Comparison of ENCODE assay signal across 1 cellular context in the genomic region with DNA sequence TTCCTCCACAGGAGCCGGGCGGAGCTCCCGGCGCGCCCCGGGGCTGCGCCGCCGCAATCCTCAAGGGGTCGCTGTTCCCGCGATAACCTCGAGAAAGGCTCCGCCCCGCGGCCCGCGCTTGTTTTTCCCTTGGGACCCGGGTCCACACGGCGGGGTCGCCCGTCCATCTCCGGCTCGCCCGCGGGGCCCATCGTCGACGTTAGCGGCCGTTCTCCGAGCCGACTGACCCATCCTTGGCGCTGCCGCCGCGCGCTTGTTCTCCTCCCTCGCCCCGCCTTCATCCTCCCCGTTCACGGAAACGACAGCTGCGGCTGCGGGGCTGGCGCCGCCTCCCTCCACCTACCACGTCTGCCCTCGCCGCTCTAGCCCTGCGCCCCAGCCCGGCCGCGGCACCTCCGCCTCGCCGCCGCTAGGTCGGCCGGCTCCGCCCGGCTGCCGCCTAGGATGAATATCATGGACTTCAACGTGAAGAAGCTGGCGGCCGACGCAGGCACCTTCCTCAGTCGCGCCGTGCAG.
A peak's percentile ranks its signal among the peaks of the same experiment; 100 is the strongest.
TF ChIP-seq lines count a peak whose summit lies in the region.

SH3GLB1 (plus strand) TSS at position 121 of the 516 bp plus-strand sequence; CDS start at position 445, 324 bp downstream.

TF ChIP-seq in HepG2, 621 proteins besides CTCF, POLR2A, EP300 and RAD21 (continued from another document and continues in another):
- TF ChIP-seq, protein P1, sequence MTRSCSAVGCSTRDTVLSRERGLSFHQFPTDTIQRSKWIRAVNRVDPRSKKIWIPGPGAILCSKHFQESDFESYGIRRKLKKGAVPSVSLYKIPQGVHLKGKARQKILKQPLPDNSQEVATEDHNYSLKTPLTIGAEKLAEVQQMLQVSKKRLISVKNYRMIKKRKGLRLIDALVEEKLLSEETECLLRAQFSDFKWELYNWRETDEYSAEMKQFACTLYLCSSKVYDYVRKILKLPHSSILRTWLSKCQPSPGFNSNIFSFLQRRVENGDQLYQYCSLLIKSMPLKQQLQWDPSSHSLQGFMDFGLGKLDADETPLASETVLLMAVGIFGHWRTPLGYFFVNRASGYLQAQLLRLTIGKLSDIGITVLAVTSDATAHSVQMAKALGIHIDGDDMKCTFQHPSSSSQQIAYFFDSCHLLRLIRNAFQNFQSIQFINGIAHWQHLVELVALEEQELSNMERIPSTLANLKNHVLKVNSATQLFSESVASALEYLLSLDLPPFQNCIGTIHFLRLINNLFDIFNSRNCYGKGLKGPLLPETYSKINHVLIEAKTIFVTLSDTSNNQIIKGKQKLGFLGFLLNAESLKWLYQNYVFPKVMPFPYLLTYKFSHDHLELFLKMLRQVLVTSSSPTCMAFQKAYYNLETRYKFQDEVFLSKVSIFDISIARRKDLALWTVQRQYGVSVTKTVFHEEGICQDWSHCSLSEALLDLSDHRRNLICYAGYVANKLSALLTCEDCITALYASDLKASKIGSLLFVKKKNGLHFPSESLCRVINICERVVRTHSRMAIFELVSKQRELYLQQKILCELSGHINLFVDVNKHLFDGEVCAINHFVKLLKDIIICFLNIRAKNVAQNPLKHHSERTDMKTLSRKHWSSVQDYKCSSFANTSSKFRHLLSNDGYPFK (CRISPR knock-in tag; IDR thresholded peaks at IDR 0.05; ENCODE audit: borderline replicate concordance): peak; percentile 67; the same call in 1 of the 2 replicates
- TF ChIP-seq ERF (CRISPR knock-in tag; IDR thresholded peaks at IDR 0.05): no peak; the same call in none of the 2 replicates
- TF ChIP-seq CC2D1A (CRISPR knock-in tag; IDR thresholded peaks at IDR 0.05): no peak
- TF ChIP-seq CBX2 (IDR thresholded peaks at IDR 0.05; ENCODE audit: low read depth, low read length): no peak
- 0 out of 2 replicates have a peak, but pooled peaks have one; percentile 19 for TF ChIP-seq CBX2 (CRISPR knock-in tag; IDR thresholded peaks at IDR 0.05; ENCODE audit: low read depth)
- TF ChIP-seq ZNF598 (CRISPR knock-in tag; IDR thresholded peaks at IDR 0.05; ENCODE audit: borderline replicate concordance): no peak
- TF ChIP-seq ZNF703 (CRISPR knock-in tag; IDR thresholded peaks at IDR 0.05; ENCODE audit: borderline replicate concordance): no peak
- no peak for TF ChIP-seq PREB (CRISPR knock-in tag; IDR thresholded peaks at IDR 0.05)
- TF ChIP-seq, protein P2, sequence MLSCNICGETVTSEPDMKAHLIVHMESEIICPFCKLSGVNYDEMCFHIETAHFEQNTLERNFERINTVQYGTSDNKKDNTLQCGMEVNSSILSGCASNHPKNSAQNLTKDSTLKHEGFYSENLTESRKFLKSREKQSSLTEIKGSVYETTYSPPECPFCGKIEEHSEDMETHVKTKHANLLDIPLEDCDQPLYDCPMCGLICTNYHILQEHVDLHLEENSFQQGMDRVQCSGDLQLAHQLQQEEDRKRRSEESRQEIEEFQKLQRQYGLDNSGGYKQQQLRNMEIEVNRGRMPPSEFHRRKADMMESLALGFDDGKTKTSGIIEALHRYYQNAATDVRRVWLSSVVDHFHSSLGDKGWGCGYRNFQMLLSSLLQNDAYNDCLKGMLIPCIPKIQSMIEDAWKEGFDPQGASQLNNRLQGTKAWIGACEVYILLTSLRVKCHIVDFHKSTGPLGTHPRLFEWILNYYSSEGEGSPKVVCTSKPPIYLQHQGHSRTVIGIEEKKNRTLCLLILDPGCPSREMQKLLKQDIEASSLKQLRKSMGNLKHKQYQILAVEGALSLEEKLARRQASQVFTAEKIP (CRISPR knock-in tag; IDR thresholded peaks at IDR 0.05; ENCODE audit: borderline replicate concordance): no peak
- no peak for TF ChIP-seq ZNF230 (CRISPR knock-in tag; IDR thresholded peaks at IDR 0.05)
- peak; percentile 46; the same call in 1 of the 2 replicates for TF ChIP-seq YEATS2 (CRISPR knock-in tag; IDR thresholded peaks at IDR 0.05; ENCODE audit: borderline replicate concordance)
- TF ChIP-seq ZNF274 (CRISPR knock-in tag; IDR thresholded peaks at IDR 0.05): no peak
- TF ChIP-seq BCL3 (CRISPR knock-in tag; IDR thresholded peaks at IDR 0.05): peak; percentile 32; the same call in 1 of the 2 replicates
- TF ChIP-seq ESRRA (CRISPR knock-in tag; IDR thresholded peaks at IDR 0.05; ENCODE audit: low read depth): peak; percentile 15
- TF ChIP-seq MTA1 (CRISPR knock-in tag; IDR thresholded peaks at IDR 0.05; ENCODE audit: borderline replicate concordance): no peak
- no peak for TF ChIP-seq GATA4 (IDR thresholded peaks at IDR 0.05; ENCODE audit: borderline replicate concordance, low read depth)
- TF ChIP-seq SNAI1 (CRISPR knock-in tag; IDR thresholded peaks at IDR 0.05; ENCODE audit: borderline replicate concordance): peak; percentile 81; the same call in 1 of the 2 replicates
- peak; percentile 47 for TF ChIP-seq TEAD3 (CRISPR knock-in tag; optimal IDR thresholded peaks at IDR 0.05; ENCODE audit: borderline replicate concordance)
- TF ChIP-seq MEIS1 (CRISPR knock-in tag; IDR thresholded peaks at IDR 0.05; ENCODE audit: borderline replicate concordance): peak; percentile 33; the same call in 1 of the 2 replicates
- TF ChIP-seq, protein P3, sequence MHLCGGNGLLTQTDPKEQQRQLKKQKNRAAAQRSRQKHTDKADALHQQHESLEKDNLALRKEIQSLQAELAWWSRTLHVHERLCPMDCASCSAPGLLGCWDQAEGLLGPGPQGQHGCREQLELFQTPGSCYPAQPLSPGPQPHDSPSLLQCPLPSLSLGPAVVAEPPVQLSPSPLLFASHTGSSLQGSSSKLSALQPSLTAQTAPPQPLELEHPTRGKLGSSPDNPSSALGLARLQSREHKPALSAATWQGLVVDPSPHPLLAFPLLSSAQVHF (CRISPR knock-in tag; IDR thresholded peaks at IDR 0.05): no peak
- TF ChIP-seq, protein P4, sequence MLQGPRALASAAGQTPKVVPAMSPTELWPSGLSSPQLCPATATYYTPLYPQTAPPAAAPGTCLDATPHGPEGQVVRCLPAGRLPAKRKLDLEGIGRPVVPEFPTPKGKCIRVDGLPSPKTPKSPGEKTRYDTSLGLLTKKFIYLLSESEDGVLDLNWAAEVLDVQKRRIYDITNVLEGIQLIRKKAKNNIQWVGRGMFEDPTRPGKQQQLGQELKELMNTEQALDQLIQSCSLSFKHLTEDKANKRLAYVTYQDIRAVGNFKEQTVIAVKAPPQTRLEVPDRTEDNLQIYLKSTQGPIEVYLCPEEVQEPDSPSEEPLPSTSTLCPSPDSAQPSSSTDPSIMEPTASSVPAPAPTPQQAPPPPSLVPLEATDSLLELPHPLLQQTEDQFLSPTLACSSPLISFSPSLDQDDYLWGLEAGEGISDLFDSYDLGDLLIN (CRISPR knock-in tag; IDR thresholded peaks at IDR 0.05; ENCODE audit: borderline replicate concordance): no peak
- 0 out of 2 replicates have a peak, but pooled peaks have one; percentile 70 for TF ChIP-seq ZNF317 (CRISPR knock-in tag; IDR thresholded peaks at IDR 0.05)
- no peak for TF ChIP-seq MTA3 (CRISPR knock-in tag; IDR thresholded peaks at IDR 0.05)
- TF ChIP-seq, protein P5, sequence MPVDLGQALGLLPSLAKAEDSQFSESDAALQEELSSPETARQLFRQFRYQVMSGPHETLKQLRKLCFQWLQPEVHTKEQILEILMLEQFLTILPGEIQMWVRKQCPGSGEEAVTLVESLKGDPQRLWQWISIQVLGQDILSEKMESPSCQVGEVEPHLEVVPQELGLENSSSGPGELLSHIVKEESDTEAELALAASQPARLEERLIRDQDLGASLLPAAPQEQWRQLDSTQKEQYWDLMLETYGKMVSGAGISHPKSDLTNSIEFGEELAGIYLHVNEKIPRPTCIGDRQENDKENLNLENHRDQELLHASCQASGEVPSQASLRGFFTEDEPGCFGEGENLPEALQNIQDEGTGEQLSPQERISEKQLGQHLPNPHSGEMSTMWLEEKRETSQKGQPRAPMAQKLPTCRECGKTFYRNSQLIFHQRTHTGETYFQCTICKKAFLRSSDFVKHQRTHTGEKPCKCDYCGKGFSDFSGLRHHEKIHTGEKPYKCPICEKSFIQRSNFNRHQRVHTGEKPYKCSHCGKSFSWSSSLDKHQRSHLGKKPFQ (CRISPR knock-in tag; IDR thresholded peaks at IDR 0.05; ENCODE audit: insufficient replicate concordance): no peak
- no peak for TF ChIP-seq GZF1 (CRISPR knock-in tag; IDR thresholded peaks at IDR 0.05)
- TF ChIP-seq, protein P6, sequence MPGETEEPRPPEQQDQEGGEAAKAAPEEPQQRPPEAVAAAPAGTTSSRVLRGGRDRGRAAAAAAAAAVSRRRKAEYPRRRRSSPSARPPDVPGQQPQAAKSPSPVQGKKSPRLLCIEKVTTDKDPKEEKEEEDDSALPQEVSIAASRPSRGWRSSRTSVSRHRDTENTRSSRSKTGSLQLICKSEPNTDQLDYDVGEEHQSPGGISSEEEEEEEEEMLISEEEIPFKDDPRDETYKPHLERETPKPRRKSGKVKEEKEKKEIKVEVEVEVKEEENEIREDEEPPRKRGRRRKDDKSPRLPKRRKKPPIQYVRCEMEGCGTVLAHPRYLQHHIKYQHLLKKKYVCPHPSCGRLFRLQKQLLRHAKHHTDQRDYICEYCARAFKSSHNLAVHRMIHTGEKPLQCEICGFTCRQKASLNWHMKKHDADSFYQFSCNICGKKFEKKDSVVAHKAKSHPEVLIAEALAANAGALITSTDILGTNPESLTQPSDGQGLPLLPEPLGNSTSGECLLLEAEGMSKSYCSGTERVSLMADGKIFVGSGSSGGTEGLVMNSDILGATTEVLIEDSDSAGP (CRISPR knock-in tag; IDR thresholded peaks at IDR 0.05; ENCODE audit: borderline replicate concordance): peak; percentile 86
- no peak for TF ChIP-seq ZNF557 (CRISPR knock-in tag; IDR thresholded peaks at IDR 0.05)
- TF ChIP-seq, protein P7, sequence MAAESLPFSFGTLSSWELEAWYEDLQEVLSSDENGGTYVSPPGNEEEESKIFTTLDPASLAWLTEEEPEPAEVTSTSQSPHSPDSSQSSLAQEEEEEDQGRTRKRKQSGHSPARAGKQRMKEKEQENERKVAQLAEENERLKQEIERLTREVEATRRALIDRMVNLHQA (CRISPR knock-in tag; IDR thresholded peaks at IDR 0.05): no peak
- no peak for TF ChIP-seq NONO (IDR thresholded peaks at IDR 0.05)
- peak; percentile 84 for TF ChIP-seq NONO (CRISPR knock-in tag; conservative IDR thresholded peaks at IDR 0.05)
- TF ChIP-seq RELA (CRISPR knock-in tag; IDR thresholded peaks at IDR 0.05): no peak
- 0 out of 2 replicates have a peak, but pooled peaks have one; percentile 16 for TF ChIP-seq NRL (CRISPR knock-in tag; IDR thresholded peaks at IDR 0.05; ENCODE audit: borderline replicate concordance)
- no peak for TF ChIP-seq SKI (IDR thresholded peaks at IDR 0.05; ENCODE audit: partially characterized antibody)
- TF ChIP-seq, protein P8, sequence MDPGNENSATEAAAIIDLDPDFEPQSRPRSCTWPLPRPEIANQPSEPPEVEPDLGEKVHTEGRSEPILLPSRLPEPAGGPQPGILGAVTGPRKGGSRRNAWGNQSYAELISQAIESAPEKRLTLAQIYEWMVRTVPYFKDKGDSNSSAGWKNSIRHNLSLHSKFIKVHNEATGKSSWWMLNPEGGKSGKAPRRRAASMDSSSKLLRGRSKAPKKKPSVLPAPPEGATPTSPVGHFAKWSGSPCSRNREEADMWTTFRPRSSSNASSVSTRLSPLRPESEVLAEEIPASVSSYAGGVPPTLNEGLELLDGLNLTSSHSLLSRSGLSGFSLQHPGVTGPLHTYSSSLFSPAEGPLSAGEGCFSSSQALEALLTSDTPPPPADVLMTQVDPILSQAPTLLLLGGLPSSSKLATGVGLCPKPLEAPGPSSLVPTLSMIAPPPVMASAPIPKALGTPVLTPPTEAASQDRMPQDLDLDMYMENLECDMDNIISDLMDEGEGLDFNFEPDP (CRISPR knock-in tag; conservative IDR thresholded peaks at IDR 0.05): peak; percentile 97; the same call in 1 of the 2 replicates
- no peak; the same call in 1 of the 2 replicates for TF ChIP-seq TFDP2 (CRISPR knock-in tag; IDR thresholded peaks at IDR 0.05)
- TF ChIP-seq RXRA (CRISPR knock-in tag; IDR thresholded peaks at IDR 0.05): peak; percentile 66
- no peak for TF ChIP-seq ZNF569 (CRISPR knock-in tag; IDR thresholded peaks at IDR 0.05; ENCODE audit: borderline replicate concordance)
- peak; percentile 42; the same call in 1 of the 2 replicates for TF ChIP-seq HOXA5 (CRISPR knock-in tag; IDR thresholded peaks at IDR 0.05)
- TF ChIP-seq ZNF562 (CRISPR knock-in tag; IDR thresholded peaks at IDR 0.05; ENCODE audit: borderline replicate concordance): no peak
